8 cellular contexts compared by ENCODE assay signal in the genomic region with DNA sequence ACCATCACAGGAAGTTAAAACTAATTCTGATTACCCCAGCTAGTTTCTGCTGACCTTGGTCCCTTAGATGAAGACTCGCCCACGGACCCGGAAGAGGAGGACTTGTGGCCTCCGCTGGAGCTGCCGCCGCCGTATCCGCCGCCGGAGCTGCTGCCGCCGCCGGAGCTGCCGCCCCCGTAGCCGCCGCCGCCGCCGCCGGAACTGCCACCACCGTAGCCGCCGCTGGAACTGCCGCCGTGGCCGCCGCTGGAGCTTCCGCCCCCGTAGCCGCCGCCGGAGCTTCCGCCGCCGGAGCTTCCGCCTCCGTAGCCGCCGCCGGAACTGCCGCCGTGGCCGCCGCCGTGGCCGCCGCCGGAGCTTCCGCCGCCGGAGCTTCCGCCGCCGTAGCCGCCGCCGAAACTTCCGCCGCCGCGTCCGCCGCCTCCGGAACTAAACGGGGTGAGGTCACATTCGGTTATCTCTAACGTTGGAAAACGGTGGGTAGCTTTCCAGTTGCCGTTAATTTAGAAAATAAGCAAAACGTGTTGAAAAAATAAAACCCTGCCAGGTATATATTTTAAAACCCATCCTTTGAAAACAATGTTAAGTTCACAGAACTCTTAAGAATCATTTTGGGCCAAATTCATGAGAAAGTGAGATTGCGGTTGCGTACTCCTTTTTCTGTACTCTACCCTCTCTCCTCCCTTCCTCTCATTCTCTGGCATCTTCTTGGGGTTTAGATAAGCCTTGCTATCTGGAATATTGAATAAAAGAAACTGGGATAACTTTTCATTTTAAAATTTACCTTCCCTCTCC. TPM values are rescaled to one million over a fixed set of nuclear protein-coding genes. Genes with fewer than 3 reads are reported as not detected.
A peak's percentile ranks its signal among the peaks of the same experiment; 100 is the strongest.
DNase-seq lines count a peak whose midpoint lies in the region; ATAC-seq and TF ChIP-seq lines count a peak whose summit lies in the region.

No MANE protein-coding gene starts in this region.

- H3K27ac Mint-ChIP-seq in neural progenitor cell: peak overlapping the region; percentile 78

- peak overlapping the region; percentile 56 to 86 for H3K4me3 ChIP-seq in foreskin fibroblast (ENCODE audit: low read depth in 1 of 2, low read length in 2 of 2)
- peak overlapping the region; percentile 78 for H3K4me3 ChIP-seq in neural progenitor cell
- H3K4me3 ChIP-seq in stomach smooth muscle (ENCODE audit: low read length in 2 of 2): peak overlapping the region; percentile 75 to 76

- peaks cover 33% of the 10 kb centered on the region for H3K27me3 ChIP-seq in neural progenitor cell
- no peaks in the 10 kb centered on the region for H3K27me3 ChIP-seq in stomach smooth muscle (ENCODE audit: control insufficient read depth in 1 of 2, insufficient read depth in 2 of 2, low read length in 2 of 2)

- H3F3A ChIP-seq in neural progenitor cell (ENCODE audit: low read depth): peaks cover 29% of the 10 kb centered on the region

- H3K4me1 Mint-ChIP-seq in neural progenitor cell: peaks cover 19% of the 10 kb centered on the region

- peak; percentile 81 for ATAC-seq in GM21786 (IDR thresholded peaks at IDR 0.05; ENCODE audit: unreplicated experiment)

- DNase-seq in DMS114 treated with DMSO at 0.1 percent for 48 hours (lab: John Stamatoyannopoulos, UW; ENCODE audit: unreplicated experiment) (peak; percentile 59), LHCN-M2 (ENCODE audit: low read depth) (peak; percentile 74), activated gamma-delta T cell (lab: John Stamatoyannopoulos, UW) (peak; percentile 79), foreskin fibroblast (peak; percentile 79 to 94), neural progenitor cell (ENCODE audit: low spot score) (peak; percentile 93)

- peak overlapping the region; percentile 90 for H2AFZ ChIP-seq in neural progenitor cell (replicated peaks)

- TF ChIP-seq POLR2A in Raji (IDR thresholded peaks at IDR 0.05; ENCODE audit: insufficient read depth, low read depth, low read length): peak; percentile 45

- peaks cover 3% of the 10 kb centered on the region for H3K27me3 Mint-ChIP-seq in neural progenitor cell (ENCODE audit: insufficient read depth, low read depth)

- H4K20me1 ChIP-seq in neural progenitor cell (ENCODE audit: low read depth): no peaks in the 10 kb centered on the region

- H3K9me3 ChIP-seq in neural progenitor cell (ENCODE audit: low read depth) (no peaks in the 10 kb centered on the region), stomach smooth muscle (ENCODE audit: control insufficient read depth in 2 of 2, low read length in 2 of 2) (no peaks in the 10 kb centered on the region)

- peaks cover 4% of the 10 kb centered on the region for H3K4me1 ChIP-seq in neural progenitor cell
- no peaks in the 10 kb centered on the region for H3K4me1 ChIP-seq in stomach smooth muscle (ENCODE audit: control insufficient read depth, insufficient read depth, low read length)

- H3K4me2 ChIP-seq in neural progenitor cell: peak overlapping the region; percentile 89

- no peaks in the 10 kb centered on the region for H3K9me3 Mint-ChIP-seq in neural progenitor cell

- no peaks in the 10 kb centered on the region for H3K36me3 ChIP-seq in neural progenitor cell
- H3K36me3 ChIP-seq in stomach smooth muscle (ENCODE audit: control insufficient read depth in 2 of 2, insufficient read depth in 2 of 2, low read length in 2 of 2): no peaks in the 10 kb centered on the region

- peak overlapping the region; percentile 59 for H3K9ac ChIP-seq in neural progenitor cell
- H3K9ac ChIP-seq in stomach smooth muscle (ENCODE audit: low read length in 2 of 2): peak overlapping the region; percentile 50 to 77

- H3K27ac ChIP-seq in neural progenitor cell: no peak overlapping the region
- peak overlapping the region; percentile 32 for H3K27ac ChIP-seq in stomach smooth muscle (ENCODE audit: low read length)

- TF ChIP-seq CTCF in foreskin fibroblast (IDR thresholded peaks at IDR 0.05; ENCODE audit: low read depth, low read length): no peak
- TF ChIP-seq CTCF in neural progenitor cell (IDR thresholded peaks at IDR 0.05): no peak

- peaks cover 3% of the 10 kb centered on the region for H3K36me3 Mint-ChIP-seq in neural progenitor cell

- peak overlapping the region; percentile 90 for H3K4me3 Mint-ChIP-seq in neural progenitor cell

- peaks cover 17% of the 10 kb centered on the region for H3K79me2 ChIP-seq in neural progenitor cell (ENCODE audit: low read depth)

RNA-seq across cellular contexts. Expression of gene KRT10, which starts 3.5 kb away (rescaled TPM):
- total RNA-seq in LHCN-M2 (2014; rRNA removed): 20.1 and 33.0 TPM in 2 replicates
- 92.4 TPM for polyA plus RNA-seq in LHCN-M2 (2012)
- 7.5 and 19.3 TPM in 2 replicates for total RNA-seq in neural progenitor cell (ENCODE audit: low replicate concordance)

RNA-seq across cellular contexts. Expression of gene KRT28, which starts 19.2 kb away (rescaled TPM):
- total RNA-seq in LHCN-M2 (2014; rRNA removed) (not detected in 2 replicates), neural progenitor cell (ENCODE audit: low replicate concordance) (not detected in 2 replicates)
- polyA plus RNA-seq in LHCN-M2 (2012): not detected

RNA-seq across cellular contexts. Expression of gene KRT27, which starts 36.6 kb away (rescaled TPM):
- total RNA-seq in LHCN-M2 (2014; rRNA removed) (not detected in 2 replicates), neural progenitor cell (ENCODE audit: low replicate concordance) (not detected in 2 replicates)
- polyA plus RNA-seq in LHCN-M2 (2012): not detected

RNA-seq across cellular contexts. Expression of gene KRT26, which starts 46.9 kb away (rescaled TPM):
- total RNA-seq in LHCN-M2 (2014; rRNA removed): not detected in 2 replicates
- polyA plus RNA-seq in LHCN-M2 (2012): not detected
- not detected in 2 replicates for total RNA-seq in neural progenitor cell (ENCODE audit: low replicate concordance)

RNA-seq across cellular contexts. Expression of gene KRT12, which starts 48.1 kb away (rescaled TPM):
- total RNA-seq in LHCN-M2 (2014; rRNA removed) (not detected in 2 replicates), neural progenitor cell (ENCODE audit: low replicate concordance) (not detected in 2 replicates)
- not detected for polyA plus RNA-seq in LHCN-M2 (2012)
